Comparison of ENCODE assay signal across 13 cellular contexts in genomic region chr11:68215524-68216170, GRCh38. TPM values are rescaled to one million over a fixed set of nuclear protein-coding genes. Genes with fewer than 3 reads are reported as not detected.
DNase-seq lines count a peak whose midpoint lies in the region; ATAC-seq and TF ChIP-seq lines count a peak whose summit lies in the region.
"Had no signal": no experiment of that assay in that cellular context is flagged by ENCODE, and none has a peak within 500 bp of the region (broad histone marks: within the 10 kb centered on the region; RNA-seq: fewer than 3 reads in every experiment).

No MANE protein-coding gene starts in this region.

- H3K4me3 ChIP-seq in heart right ventricle = peak overlapping the region in 1 of 10 donors; percentile 3
- H3K4me3 ChIP-seq in mesenchymal stem cell (ENCODE audit: insufficient read depth in 1 of 2, low read depth in 1 of 2, low read length in 2 of 2) = no peak overlapping the region
- H3K4me3 ChIP-seq in stomach = no peak overlapping the region

- H3K4me3 Mint-ChIP-seq in activated T-helper 1 cell treated with anti-CD3 and anti-CD28 coated beads, Interleukin-12 subunit alpha, Interleukin-12 subunit beta, Interleukin-2, Interleukin-4 antibody, amounts not matched to agents 30 ng/mL and 10 ng/mL and 1 ng/mL, durations not matched to agents 14 hours and 24 hours and 36 hours = peak overlapping the region; percentile 84

- H3K14ac ChIP-seq in mesenchymal stem cell (ENCODE audit: low read length in 2 of 2) = peak overlapping the region in 1 of 2 experiments; percentile 79

- intact Hi-C loops in heart right ventricle (cut with DNase I) (loop anchor here in 1 of 10 donors (10.0 kb wide), 1 partner anchor 181 kb away; the partner anchor contains the start of genes NDUFS8 and TCIRG1), Right ventricle myocardium inferior (cut with DNase I) (no loop called here), stomach (cut with DNase I; ENCODE audit: low total_unique reads) (no loop called here)
- intact Hi-C loops in activated T-helper 1 cell treated with anti-CD3 and anti-CD28 coated beads, Interleukin-12 subunit alpha, Interleukin-12 subunit beta, Interleukin-2, Interleukin-4 antibody, amounts not matched to agents 30 ng/mL and 10 ng/mL and 1 ng/mL, durations not matched to agents 14 hours and 24 hours and 36 hours (cut with micrococcal nuclease) = loop anchor here (1.0 to 2.0 kb wide), 3 partner anchors 42 to 211 kb away; partner anchors contain the start of genes CHKA and UNC93B1

- WGBS in heart right ventricle, 2 donors = 86 to 87% methylated on average over 6 of the region's 6 CpGs
- 77% methylated on average over 6 of the region's 6 CpGs for WGBS in mesenchymal stem cell
- 73 to 80% (median 75%) methylated on average over 5 to 6 of the region's 6 CpGs for WGBS in stomach, 5 donors

- peaks cover 4% of the 10 kb centered on the region for H3K36me3 Mint-ChIP-seq in activated T-helper 1 cell treated with anti-CD3 and anti-CD28 coated beads, Interleukin-12 subunit alpha, Interleukin-12 subunit beta, Interleukin-2, Interleukin-4 antibody, amounts not matched to agents 30 ng/mL and 10 ng/mL and 1 ng/mL, durations not matched to agents 14 hours and 24 hours and 36 hours (ENCODE audit: low read depth)

- no peak for ATAC-seq in heart right ventricle
- ATAC-seq in Right ventricle myocardium inferior = no peak
- ATAC-seq in HG03139 (IDR thresholded peaks at IDR 0.05; ENCODE audit: unreplicated experiment) = no peak
- no peak for ATAC-seq in HG02884 (IDR thresholded peaks at IDR 0.05; ENCODE audit: unreplicated experiment)
- ATAC-seq in HG03196 (IDR thresholded peaks at IDR 0.05; ENCODE audit: unreplicated experiment) = no peak

- H2BK5ac ChIP-seq in mesenchymal stem cell (ENCODE audit: low read depth, low read length, poor library complexity, severe bottlenecking) = no peak overlapping the region

- peaks cover 15 to 45% (median 32%) of the 10 kb centered on the region in 9 donors for H3K4me1 ChIP-seq in heart right ventricle
- peaks cover 17% of the 10 kb centered on the region for H3K4me1 ChIP-seq in mesenchymal stem cell (ENCODE audit: control insufficient read depth, insufficient read depth, low read depth, low read length)
- peaks cover 33 to 43% (median 38%) of the 10 kb centered on the region in 4 donors for H3K4me1 ChIP-seq in stomach
- H3K4me1 ChIP-seq: BE2C had no signal

- no peak for TF ChIP-seq POLR2A in stomach (IDR thresholded peaks at IDR 0.05)

- no peaks in the 10 kb centered on the region for H3K9me3 Mint-ChIP-seq in activated T-helper 1 cell treated with anti-CD3 and anti-CD28 coated beads, Interleukin-12 subunit alpha, Interleukin-12 subunit beta, Interleukin-2, Interleukin-4 antibody, amounts not matched to agents 30 ng/mL and 10 ng/mL and 1 ng/mL, durations not matched to agents 14 hours and 24 hours and 36 hours

- H2AFZ ChIP-seq in mesenchymal stem cell (ENCODE audit: low read depth, low read length) = no peak overlapping the region

- no peak overlapping the region for H2BK12ac ChIP-seq in mesenchymal stem cell (ENCODE audit: low read length in 2 of 2)

- H3K27me3 ChIP-seq in heart right ventricle (no peaks in the 10 kb centered on the region), mesenchymal stem cell (ENCODE audit: control insufficient read depth in 1 of 2, insufficient read depth in 1 of 2, low read length in 2 of 2) (peaks cover 16 to 46% of the 10 kb centered on the region in 2 experiments), stomach (no peaks in the 10 kb centered on the region)
- H3K27me3 ChIP-seq: BE2C had no signal

- no peak overlapping the region for H3K4me2 ChIP-seq in mesenchymal stem cell (ENCODE audit: low read length, poor library complexity, severe bottlenecking)

- H2AK5ac ChIP-seq in mesenchymal stem cell (ENCODE audit: low read length, severe bottlenecking) = peak overlapping the region; percentile 26

- no peak overlapping the region for H3K4ac ChIP-seq in mesenchymal stem cell (ENCODE audit: low read depth in 1 of 2, low read length in 2 of 2)

- H2BK120ac ChIP-seq in mesenchymal stem cell (ENCODE audit: low read depth, low read length) = no peak overlapping the region

- H3K36me3 ChIP-seq in heart right ventricle = no peaks in the 10 kb centered on the region
- H3K36me3 ChIP-seq in mesenchymal stem cell (ENCODE audit: control insufficient read depth in 1 of 2, insufficient read depth in 2 of 2, low read depth in 1 of 2, low read length in 2 of 2) = no peaks in the 10 kb centered on the region
- no peaks in the 10 kb centered on the region for H3K36me3 ChIP-seq in stomach
- H3K36me3 ChIP-seq: BE2C had no signal

- no peaks in the 10 kb centered on the region for H3K9me3 ChIP-seq in heart right ventricle
- no peaks in the 10 kb centered on the region for H3K9me3 ChIP-seq in mesenchymal stem cell (ENCODE audit: control insufficient read depth, low read length)
- no peaks in the 10 kb centered on the region for H3K9me3 ChIP-seq in stomach
- H3K9me3 ChIP-seq: BE2C had no signal

- no peak overlapping the region for H4K8ac ChIP-seq in mesenchymal stem cell (ENCODE audit: low read length)

- TF ChIP-seq CTCF in heart right ventricle (IDR thresholded peaks at IDR 0.05) = no peak
- TF ChIP-seq CTCF in stomach (IDR thresholded peaks at IDR 0.05) = no peak

- peaks cover 24% of the 10 kb centered on the region for H3K27me3 Mint-ChIP-seq in activated T-helper 1 cell treated with anti-CD3 and anti-CD28 coated beads, Interleukin-12 subunit alpha, Interleukin-12 subunit beta, Interleukin-2, Interleukin-4 antibody, amounts not matched to agents 30 ng/mL and 10 ng/mL and 1 ng/mL, durations not matched to agents 14 hours and 24 hours and 36 hours (ENCODE audit: insufficient read depth)

- DNase-seq in heart right ventricle = no peak
- no peak for DNase-seq in Right ventricle myocardium inferior (ENCODE audit: missing footprints)
- DNase-seq in activated T-helper 1 cell treated with anti-CD3 and anti-CD28 coated beads, Interleukin-12 subunit alpha, Interleukin-12 subunit beta, Interleukin-2, Interleukin-4 antibody, amounts not matched to agents 30 ng/mL and 10 ng/mL and 1 ng/mL, durations not matched to agents 14 hours and 24 hours and 36 hours (ENCODE audit: low spot score) = no peak
- DNase-seq in mesenchymal stem cell = no peak
- no peak for DNase-seq in stomach
- DNase-seq: BE2C, dermis blood vessel endothelial cell, foreskin melanocyte, kidney glomerular epithelial cell, occipital lobe had no signal

- peak overlapping the region; percentile 88 for H3K27ac Mint-ChIP-seq in activated T-helper 1 cell treated with anti-CD3 and anti-CD28 coated beads, Interleukin-12 subunit alpha, Interleukin-12 subunit beta, Interleukin-2, Interleukin-4 antibody, amounts not matched to agents 30 ng/mL and 10 ng/mL and 1 ng/mL, durations not matched to agents 14 hours and 24 hours and 36 hours

- TF ChIP-seq EP300 in stomach (IDR thresholded peaks at IDR 0.05) = no peak

- H2BK15ac ChIP-seq in mesenchymal stem cell (ENCODE audit: low read depth, poor library complexity, severe bottlenecking) = peak overlapping the region; percentile 48

- no peak overlapping the region for H3K23ac ChIP-seq in mesenchymal stem cell (ENCODE audit: low read length in 2 of 2)

- H3K27ac ChIP-seq in heart right ventricle (peak overlapping the region; percentile 56 to 87 (median 73)), mesenchymal stem cell (ENCODE audit: low read length, poor library complexity, severe bottlenecking) (no peak overlapping the region), stomach (peak overlapping the region; percentile 48 to 76 (median 65))

- H3K79me1 ChIP-seq in mesenchymal stem cell (replicated peaks; ENCODE audit: low read length, poor library complexity, severe bottlenecking) = peaks cover 5% of the 10 kb centered on the region

- H3K18ac ChIP-seq in mesenchymal stem cell (ENCODE audit: low read depth in 1 of 2, low read length in 2 of 2) = no peak overlapping the region

- H3K9ac ChIP-seq in mesenchymal stem cell (ENCODE audit: low read length) = no peak overlapping the region

- peaks cover 30% of the 10 kb centered on the region for H3K4me1 Mint-ChIP-seq in activated T-helper 1 cell treated with anti-CD3 and anti-CD28 coated beads, Interleukin-12 subunit alpha, Interleukin-12 subunit beta, Interleukin-2, Interleukin-4 antibody, amounts not matched to agents 30 ng/mL and 10 ng/mL and 1 ng/mL, durations not matched to agents 14 hours and 24 hours and 36 hours (ENCODE audit: low read depth)

- H4K91ac ChIP-seq in mesenchymal stem cell (ENCODE audit: low read length) = no peak overlapping the region

RNA-seq across cellular contexts. Expression of gene KMT5B, which starts 2.6 kb away (rescaled TPM):
- 10 to 100 TPM; 26.2 to 37.1 (median 30.5) TPM for total RNA-seq in heart right ventricle
- polyA plus RNA-seq in heart right ventricle = 10 to 100 TPM; 10.5 to 25.0 TPM
- total RNA-seq in Right ventricle myocardium inferior = 29.1 TPM
- total RNA-seq in activated T-helper 1 cell treated with anti-CD3 and anti-CD28 coated beads, Interleukin-12 subunit alpha, Interleukin-12 subunit beta, Interleukin-2, Interleukin-4 antibody, amounts not matched to agents 30 ng/mL and 10 ng/mL and 1 ng/mL, durations not matched to agents 14 hours and 24 hours and 36 hours = 32.1 and 37.3 TPM in 2 replicates
- 20.8 TPM for polyA plus RNA-seq in mesenchymal stem cell (2013, experiment 1 of 2)
- 19.5 TPM for polyA plus RNA-seq in mesenchymal stem cell (2013, experiment 2 of 2)
- total RNA-seq in stomach = 10 to 100 TPM; 17.4 to 52.7 (median 31.6) TPM
- polyA plus RNA-seq in stomach = 10 to 100 TPM; 14.3 to 20.6 (median 14.8) TPM

RNA-seq across cellular contexts. Expression of gene C11orf24, which starts 56.1 kb away (rescaled TPM):
- 10 to 100 TPM; 14.9 to 45.6 (median 28.1) TPM for total RNA-seq in heart right ventricle
- 10 to 100 TPM; 54.2 to 62.2 TPM for polyA plus RNA-seq in heart right ventricle
- 29.4 TPM for total RNA-seq in Right ventricle myocardium inferior
- total RNA-seq in activated T-helper 1 cell treated with anti-CD3 and anti-CD28 coated beads, Interleukin-12 subunit alpha, Interleukin-12 subunit beta, Interleukin-2, Interleukin-4 antibody, amounts not matched to agents 30 ng/mL and 10 ng/mL and 1 ng/mL, durations not matched to agents 14 hours and 24 hours and 36 hours = 33.9 and 39.7 TPM in 2 replicates
- 90.1 TPM for polyA plus RNA-seq in mesenchymal stem cell (2013, experiment 1 of 2)
- 93.9 TPM for polyA plus RNA-seq in mesenchymal stem cell (2013, experiment 2 of 2)
- total RNA-seq in stomach = 10 to 100 TPM in 4 of 5 donors, 1 to 10 TPM in 1; 5.8 to 35.1 (median 18.0) TPM
- 10 to 100 TPM; 16.3 to 24.6 (median 22.3) TPM for polyA plus RNA-seq in stomach
